In genomic region chr5:59729357-59729756, GRCh38 we compare ENCODE assay signal across 7 cellular contexts.
"Had no signal": no experiment of that assay in that cellular context is flagged by ENCODE, and none has a peak within 500 bp of the region (broad histone marks: within the 10 kb centered on the region; RNA-seq: fewer than 3 reads in every experiment).

No MANE protein-coding gene starts in this region.

- FAIRE-seq: HTR-8/SVneo, K562 had no signal

- H3K9me3 Mint-ChIP-seq: IgD-negative memory B cell had no signal

- H3K27ac ChIP-seq: HL-60 had no signal

- H3K4me3 ChIP-seq: K562 had no signal

- ATAC-seq: K562 had no signal

- DNase-seq: IMR-90, KBM-7, KG1 had no signal
